ENCODE assay signal across 16 cellular contexts in genomic region chr20:16596991-16597390, GRCh38. TPM values are rescaled to one million over a fixed set of nuclear protein-coding genes. Genes with fewer than 3 reads are reported as not detected.
DNase-seq lines count a peak whose midpoint lies in the region; ATAC-seq lines count a peak whose summit lies in the region.
"Had no signal": no experiment of that assay in that cellular context is flagged by ENCODE, and none has a peak within 500 bp of the region (broad histone marks: within the 10 kb centered on the region; RNA-seq: fewer than 3 reads in every experiment).

No MANE protein-coding gene starts in this region.

- no peak overlapping the region for H3K27ac Mint-ChIP-seq in activated T-helper 17 cell treated with anti-CD3 and anti-CD28 coated beads, Interleukin-2, amount 50 U/mL, for 72 hours
- H3K27ac Mint-ChIP-seq: CD4-positive, CD25-positive, alpha-beta regulatory T cell; CD8-positive, alpha-beta T cell; GM23338; H9 had no signal

- H3K36me3 Mint-ChIP-seq in activated T-helper 17 cell treated with anti-CD3 and anti-CD28 coated beads, Interleukin-2, amount 50 U/mL, for 72 hours (ENCODE audit: low read depth): no peaks in the 10 kb centered on the region
- H3K36me3 Mint-ChIP-seq: CD4-positive, CD25-positive, alpha-beta regulatory T cell; CD8-positive, alpha-beta T cell had no signal

- no peak for ATAC-seq in activated T-helper 17 cell treated with anti-CD3 and anti-CD28 coated beads, Interleukin-2, amount 50 U/mL, for 72 hours (replicated peaks)
- ATAC-seq in GM18870 (IDR thresholded peaks at IDR 0.05; ENCODE audit: unreplicated experiment): no peak
- ATAC-seq: CD8-positive, alpha-beta T cell; GM12878; GM23338 had no signal

- no peaks in the 10 kb centered on the region for H3K4me1 Mint-ChIP-seq in activated T-helper 17 cell treated with anti-CD3 and anti-CD28 coated beads, Interleukin-2, amount 50 U/mL, for 72 hours
- H3K4me1 Mint-ChIP-seq: CD4-positive, CD25-positive, alpha-beta regulatory T cell; GM23338; H9 had no signal

- DNase-seq in RPMI7951 (ENCODE audit: low read depth): peak; percentile 10
- DNase-seq in foreskin melanocyte: peak; percentile 58
- DNase-seq in midbrain (lab: John Stamatoyannopoulos, UW): peak; percentile 4
- DNase-seq in middle frontal gyrus (ENCODE audit: extremely low spot score, low spot score): no peak
- DNase-seq: C1 segment of cervical spinal cord; CD4-positive, CD25-positive, alpha-beta regulatory T cell; CD8-positive, alpha-beta T cell; DMS 273 treated with DMSO at 0.1 percent for 48 hours; DMS79; EL; GDM1; H9 had no signal

- H3K9me3 Mint-ChIP-seq in activated T-helper 17 cell treated with anti-CD3 and anti-CD28 coated beads, Interleukin-2, amount 50 U/mL, for 72 hours: no peaks in the 10 kb centered on the region
- H3K9me3 Mint-ChIP-seq: CD4-positive, CD25-positive, alpha-beta regulatory T cell; CD8-positive, alpha-beta T cell; GM23338; H9 had no signal

- peaks cover 26% of the 10 kb centered on the region for H3K27me3 Mint-ChIP-seq in activated T-helper 17 cell treated with anti-CD3 and anti-CD28 coated beads, Interleukin-2, amount 50 U/mL, for 72 hours

- H3K4me3 Mint-ChIP-seq in activated T-helper 17 cell treated with anti-CD3 and anti-CD28 coated beads, Interleukin-2, amount 50 U/mL, for 72 hours: no peak overlapping the region
- H3K4me3 Mint-ChIP-seq: CD4-positive, CD25-positive, alpha-beta regulatory T cell; CD8-positive, alpha-beta T cell; GM23338; H9 had no signal

RNA-seq across cellular contexts. Expression of gene KIF16B, which starts 23.7 kb away (rescaled TPM):
- 9.4 and 10.6 TPM in 2 replicates for total RNA-seq in RPMI7951 (2014; rRNA removed; shearing (Covaris generic))
- 1 to 10 TPM; 6.9 to 9.8 TPM for total RNA-seq in activated T-helper 17 cell treated with anti-CD3 and anti-CD28 coated beads, Interleukin-2, amount 50 U/mL, for 72 hours
